Comparison of ENCODE assay signal across 18 cellular contexts in genomic region chr2:218718058-218718457, GRCh38. TPM values are rescaled to one million over a fixed set of nuclear protein-coding genes. Genes with fewer than 3 reads are reported as not detected.
DNase-seq lines count a peak whose midpoint lies in the region; ATAC-seq and TF ChIP-seq lines count a peak whose summit lies in the region.
"Had no signal": no experiment of that assay in that cellular context is flagged by ENCODE, and none has a peak within 500 bp of the region (broad histone marks: within the 10 kb centered on the region; RNA-seq: fewer than 3 reads in every experiment).

No MANE protein-coding gene starts in this region.

- H4K20me1 ChIP-seq in PC-3 (ENCODE audit: low read length): no peaks in the 10 kb centered on the region
- H4K20me1 ChIP-seq in hepatocyte (ENCODE audit: insufficient read depth, poor library complexity, severe bottlenecking): no peaks in the 10 kb centered on the region

- H3K9me2 ChIP-seq in PC-3 (replicated peaks; ENCODE audit: low read length) (no peaks in the 10 kb centered on the region), hepatocyte (replicated peaks; ENCODE audit: insufficient read depth) (no peaks in the 10 kb centered on the region)

- no TSS peak for BruUV-seq in PC-3 (replicated peaks; lab: Mats Ljungman, UMichigan)

- H3K4me1 ChIP-seq in PC-3 (ENCODE audit: insufficient read depth, low read length) (peaks cover 31% of the 10 kb centered on the region), adrenal gland (replicated peaks in 1 of 2) (peaks cover 13 to 56% of the 10 kb centered on the region in 2 donors), hepatocyte (ENCODE audit: insufficient read depth) (peaks cover 3% of the 10 kb centered on the region)

- TF ChIP-seq CTCF in PC-3 (conservative IDR thresholded peaks at IDR 0.05; ENCODE audit: low read depth, low read length): no peak
- no peak for TF ChIP-seq CTCF in adrenal gland (IDR thresholded peaks at IDR 0.05)
- no peak for TF ChIP-seq CTCF in hepatocyte (IDR thresholded peaks at IDR 0.05; ENCODE audit: poor library complexity)

- no peak overlapping the region for H3K4me3 ChIP-seq in PC-3 (ENCODE audit: low read length)
- H3K4me3 ChIP-seq in adrenal gland: no peak overlapping the region
- no peak overlapping the region for H3K4me3 ChIP-seq in hepatocyte
- H3K4me3 ChIP-seq: GM23248, MG63, SK-N-MC had no signal

- H3K9me3 ChIP-seq in PC-3 (ENCODE audit: low read length): no peaks in the 10 kb centered on the region
- H3K9me3 ChIP-seq in adrenal gland (replicated peaks in 1 of 3): no peaks in the 10 kb centered on the region
- no peaks in the 10 kb centered on the region for H3K9me3 ChIP-seq in hepatocyte (ENCODE audit: low read depth)
- H3K9me3 ChIP-seq: MG63 had no signal

- H3K27ac ChIP-seq in PC-3 (ENCODE audit: low read length): peak overlapping the region; percentile 90; the same call in 1 of the 2 replicates
- H3K27ac ChIP-seq in adrenal gland: peak overlapping the region in 4 of 5 donors; percentile 42 to 93 (median 82)
- peak overlapping the region; percentile 30 for H3K27ac ChIP-seq in hepatocyte
- H3K27ac ChIP-seq: GM23248, SK-N-MC had no signal

- H3K27me3 ChIP-seq in PC-3 (ENCODE audit: low read length) (no peaks in the 10 kb centered on the region), adrenal gland (no peaks in the 10 kb centered on the region), hepatocyte (no peaks in the 10 kb centered on the region)
- H3K27me3 ChIP-seq: MG63 had no signal

- peaks cover 84% of the 10 kb centered on the region for H3K79me2 ChIP-seq in PC-3 (ENCODE audit: low read length)
- peaks cover 85% of the 10 kb centered on the region for H3K79me2 ChIP-seq in hepatocyte

- intact Hi-C loops in PC-3 (cut with micrococcal nuclease): no loop called here
- intact Hi-C loops in adrenal gland (cut with DNase I): loop anchor here in 1 of 2 donors (10.0 kb wide), 1 partner anchor 67 kb away; the partner anchor contains the start of gene CYP27A1

- ATAC-seq in PC-3 (no peak), HG03135 (IDR thresholded peaks at IDR 0.05; ENCODE audit: unreplicated experiment) (no peak)
- ATAC-seq: HepG2 had no signal

- POLR2A ChIA-PET in PC-3 (lab: Charles Lee; ENCODE audit: unreplicated experiment): no interaction called here

- H2AFZ ChIP-seq in PC-3 (ENCODE audit: low read length) (no peak overlapping the region), hepatocyte (no peak overlapping the region)
- H2AFZ ChIP-seq: GM23248 had no signal

- WGBS in adrenal gland, 4 donors: 86 to 96% (median 89%) methylated on average over 7 of the region's 7 CpGs
- WGBS in hepatocyte (ENCODE audit: low lambda C conversion rate, missing lambda C conversion rate): over 99% methylated on average over 7 of the region's 7 CpGs

- H3K36me3 ChIP-seq in PC-3 (ENCODE audit: low read depth, low read length): peaks cover 8% of the 10 kb centered on the region; the same call in 1 of the 2 replicates
- no peaks in the 10 kb centered on the region for H3K36me3 ChIP-seq in adrenal gland (replicated peaks in 1 of 2)
- H3K36me3 ChIP-seq in hepatocyte (replicated peaks; ENCODE audit: insufficient read depth, low read depth): no peaks in the 10 kb centered on the region

- TF ChIP-seq POLR2A in adrenal gland (IDR thresholded peaks at IDR 0.05): no peak

- CTCF ChIA-PET in PC-3 (lab: Charles Lee): interaction anchor here (1.1 kb wide), 1 partner anchor 9 kb away, joined by 4 read pairs; no protein-coding TSS in a partner anchor

- H3K9ac ChIP-seq in PC-3 (ENCODE audit: low read length): no peak overlapping the region
- H3K9ac ChIP-seq: GM23248 had no signal

- H3F3A ChIP-seq in PC-3 (ENCODE audit: low read length, unreplicated experiment): no peaks in the 10 kb centered on the region

- peak overlapping the region; percentile 68; the same call in 1 of the 2 replicates for H3K4me2 ChIP-seq in PC-3 (ENCODE audit: low read length)
- H3K4me2 ChIP-seq in hepatocyte: no peak overlapping the region

- no peak for DNase-seq in PC-3
- peak in 1 of 7 donors; percentile 46 for DNase-seq in adrenal gland
- no peak for DNase-seq in hepatocyte (ENCODE audit: low spot score)
- no peak for DNase-seq in dedifferentiated amniotic fluid mesenchymal stem cell (ENCODE audit: extremely low spot score)
- no peak for DNase-seq in activated CD4-positive, alpha-beta T cell treated with anti-CD3 and anti-CD28 coated beads, Interleukin-2, amount 50 U/mL, for 4 hours
- DNase-seq in EL: no peak
- DNase-seq: Calu3, DMS79 treated with DMSO at 0.1 percent for 48 hours, GM23248, H7, MG63, NCI-H2029, NCI-H2227 treated with DMSO at 0.1 percent for 48 hours, NCI-H526 treated with DMSO at 0.1 percent for 48 hours, SIG-M5 had no signal

RNA-seq across cellular contexts. Expression of gene TTLL4, which starts 7.4 kb away (rescaled TPM):
- total RNA-seq in PC-3 (2014; rRNA removed): 21.0 and 32.9 TPM in 2 replicates
- 10 to 100 TPM; 10.6 to 51.4 (median 23.5) TPM for total RNA-seq in adrenal gland
- polyA plus RNA-seq in adrenal gland: 10 to 100 TPM; 22.5 to 65.4 (median 36.8) TPM
- total RNA-seq in hepatocyte: 18.2 and 19.8 TPM in 2 replicates
- 23.7 and 30.2 TPM in 2 replicates for polyA plus RNA-seq in hepatocyte

RNA-seq across cellular contexts. Expression of gene STK36, which starts 46.2 kb away (rescaled TPM):
- total RNA-seq in PC-3 (2014; rRNA removed) (32.9 and 48.2 TPM in 2 replicates), adrenal gland (10 to 100 TPM; 12.4 to 89.0 (median 33.7) TPM), hepatocyte (14.4 and 29.9 TPM in 2 replicates)
- polyA plus RNA-seq in adrenal gland (100 to 1,000 TPM in 2 of 3 donors, 10 to 100 TPM in 1; 14.6 to 112 (median 109) TPM), hepatocyte (37.2 and 42.7 TPM in 2 replicates)

RNA-seq across cellular contexts. Expression of gene RNF25, which starts 46.3 kb away (rescaled TPM):
- 35.1 and 42.4 TPM in 2 replicates for total RNA-seq in PC-3 (2014; rRNA removed)
- 10 to 100 TPM; 19.7 to 37.9 (median 24.1) TPM for total RNA-seq in adrenal gland
- polyA plus RNA-seq in adrenal gland: 10 to 100 TPM; 49.1 to 70.4 (median 58.4) TPM
- total RNA-seq in hepatocyte: 21.0 and 25.9 TPM in 2 replicates
- 32.4 and 32.7 TPM in 2 replicates for polyA plus RNA-seq in hepatocyte

RNA-seq across cellular contexts. Expression of gene BCS1L, which starts 58.6 kb away (rescaled TPM):
- 41.3 and 48.5 TPM in 2 replicates for total RNA-seq in PC-3 (2014; rRNA removed)
- total RNA-seq in adrenal gland: 10 to 100 TPM; 16.1 to 54.6 (median 40.7) TPM
- polyA plus RNA-seq in adrenal gland: 10 to 100 TPM; 39.2 to 97.9 (median 84.2) TPM
- total RNA-seq in hepatocyte: 21.6 and 24.3 TPM in 2 replicates
- 48.1 and 58.3 TPM in 2 replicates for polyA plus RNA-seq in hepatocyte

RNA-seq across cellular contexts. Expression of gene ZNF142, which starts 58.6 kb away (rescaled TPM):
- total RNA-seq in PC-3 (2014; rRNA removed) (35.5 and 36.3 TPM in 2 replicates), adrenal gland (10 to 100 TPM; 16.6 to 24.6 (median 20.7) TPM), hepatocyte (5.4 and 6.0 TPM in 2 replicates)
- polyA plus RNA-seq in adrenal gland (10 to 100 TPM in 1 of 3 donors, 1 to 10 TPM in 2; 8.6 to 21.0 (median 9.5) TPM), hepatocyte (7.7 and 8.9 TPM in 2 replicates)

Comparison
In these comparisons a context has a peak if more than half of its experiments do, and no peak if none do; other contexts are left out.
1. H3K27ac ChIP-seq: peak in every context shown above with its lines; median percentile 90 in PC-3; 82 in adrenal gland; 30 in hepatocyte.